ENCODE assay signal across 1 cellular context in the genomic region with DNA sequence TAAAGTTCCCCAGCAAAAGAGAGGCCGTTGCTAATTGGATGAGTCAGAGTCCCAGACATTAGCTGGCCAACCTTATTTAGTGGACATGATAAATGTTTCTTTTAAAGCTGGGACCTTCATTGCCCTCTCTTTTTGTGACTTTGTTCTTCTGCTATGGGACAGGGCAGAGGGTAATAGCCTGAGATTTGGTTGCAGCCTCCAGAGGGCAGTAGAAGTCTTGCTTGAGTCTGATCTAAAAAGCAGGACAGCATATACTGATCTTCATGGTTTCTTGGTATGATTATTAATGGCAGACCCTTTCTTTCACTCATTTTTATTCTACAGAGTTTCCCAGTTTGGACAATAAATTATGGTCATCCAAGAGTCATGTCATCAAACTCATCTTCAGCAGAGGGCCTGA.
A peak's percentile ranks its signal among the peaks of the same experiment; 100 is the strongest.
TF ChIP-seq lines count a peak whose summit lies in the region.

No MANE protein-coding gene starts in this region.

TF ChIP-seq in HepG2, 621 proteins besides CTCF, POLR2A, EP300 and RAD21:
- TF ChIP-seq ZNF121 (CRISPR knock-in tag; IDR thresholded peaks at IDR 0.05), result peak; percentile 89
- no peak for TF ChIP-seq RBM39 (IDR thresholded peaks at IDR 0.05; ENCODE audit: low read depth, low read length, poor library complexity, severe bottlenecking)
- peak; percentile 42 for TF ChIP-seq STAG1 (CRISPR knock-in tag; IDR thresholded peaks at IDR 0.05)
